Comparison of ENCODE assay signal across 25 cellular contexts in the genomic region with DNA sequence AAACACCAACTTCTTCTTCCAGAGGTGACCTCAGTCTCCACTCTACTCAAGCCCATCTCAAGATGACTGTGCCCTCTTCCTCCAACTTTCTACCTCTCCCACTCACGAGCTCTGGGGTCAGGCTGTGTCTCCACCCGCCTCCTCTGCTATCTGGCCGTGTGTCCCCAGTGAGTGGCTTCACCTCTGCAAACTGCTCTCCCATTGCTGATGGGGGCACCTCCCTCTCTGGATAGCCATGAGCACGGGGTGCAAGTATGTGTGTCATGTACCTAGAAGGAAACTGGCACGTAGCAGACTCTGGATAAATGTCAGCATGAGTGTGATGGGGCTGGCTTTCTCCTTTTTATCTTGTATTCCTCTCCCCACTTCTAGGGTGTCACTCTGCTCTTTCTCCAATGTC. TPM values are rescaled to one million over a fixed set of nuclear protein-coding genes. Genes with fewer than 3 reads are reported as not detected.
DNase-seq lines count a peak whose midpoint lies in the region; ATAC-seq and TF ChIP-seq lines count a peak whose summit lies in the region.
"Had no signal": no experiment of that assay in that cellular context is flagged by ENCODE, and none has a peak within 500 bp of the region (broad histone marks: within the 10 kb centered on the region; RNA-seq: fewer than 3 reads in every experiment).

No MANE protein-coding gene starts in this region.

- H3K9me3 Mint-ChIP-seq in activated naive CD4-positive, alpha-beta T cell treated with anti-CD3 and anti-CD28 coated beads, Interleukin-2, amount 50 U/mL, for 24 hours = no peaks in the 10 kb centered on the region
- H3K9me3 Mint-ChIP-seq in chondrocyte (ENCODE audit: low read depth) = peaks cover 13% of the 10 kb centered on the region

- TF ChIP-seq CTCF in chondrocyte (IDR thresholded peaks at IDR 0.05) (no peak), lower lobe of right lung (IDR thresholded peaks at IDR 0.05) (no peak)

- no peaks in the 10 kb centered on the region for H3K27me3 Mint-ChIP-seq in activated naive CD4-positive, alpha-beta T cell treated with anti-CD3 and anti-CD28 coated beads, Interleukin-2, amount 50 U/mL, for 24 hours
- H3K27me3 Mint-ChIP-seq in chondrocyte (ENCODE audit: low read depth) = peaks cover 12% of the 10 kb centered on the region

- no peak for ATAC-seq in lower lobe of right lung
- ATAC-seq in aorta (ENCODE audit: low FRiP score) = no peak
- no peak for ATAC-seq in HG02571 (IDR thresholded peaks at IDR 0.05; ENCODE audit: unreplicated experiment)
- ATAC-seq: GM23338 had no signal

- peaks cover 31% of the 10 kb centered on the region for H3K4me1 Mint-ChIP-seq in activated naive CD4-positive, alpha-beta T cell treated with anti-CD3 and anti-CD28 coated beads, Interleukin-2, amount 50 U/mL, for 24 hours
- H3K4me1 Mint-ChIP-seq in chondrocyte (ENCODE audit: low read depth) = peaks cover 19% of the 10 kb centered on the region

- H3K36me3 ChIP-seq in lower lobe of right lung (no peaks in the 10 kb centered on the region), aorta (ENCODE audit: control insufficient read depth in 1 of 2, insufficient read depth in 2 of 2, low read length in 1 of 2) (no peaks in the 10 kb centered on the region)
- H3K36me3 ChIP-seq: BE2C, Peyer's patch had no signal

- DNase-seq in activated naive CD4-positive, alpha-beta T cell treated with Interleukin-2 at 50 U/mL for 16 hours = no peak
- DNase-seq in chondrocyte (ENCODE audit: low spot score) (peak; percentile 39), lower lobe of right lung (peak; percentile 4), aorta (peak; percentile 5 to 13), RPMI8226 (no peak)
- DNase-seq: BE2C; CD4-positive, CD25-positive, alpha-beta regulatory T cell; EL; GF-D8; HCEC 1CT; NCI-H1105; NCI-H2081; NCI-H2171; NCI-H345; NCI-H524; NCI-H82; Right ventricle myocardium superior had no signal

- peaks cover 1% of the 10 kb centered on the region for H3K36me3 Mint-ChIP-seq in activated naive CD4-positive, alpha-beta T cell treated with anti-CD3 and anti-CD28 coated beads, Interleukin-2, amount 50 U/mL, for 24 hours
- peaks cover 4% of the 10 kb centered on the region for H3K36me3 Mint-ChIP-seq in chondrocyte (ENCODE audit: low read depth)
- H3K36me3 Mint-ChIP-seq: CD4-positive, CD25-positive, alpha-beta regulatory T cell had no signal

- H3K4me1 ChIP-seq in lower lobe of right lung = peaks cover 17% of the 10 kb centered on the region
- H3K4me1 ChIP-seq in aorta (ENCODE audit: control insufficient read depth in 1 of 2, insufficient read depth in 2 of 2, low read length in 2 of 2) = no peaks in the 10 kb centered on the region

- H3K27me3 ChIP-seq in lower lobe of right lung (ENCODE audit: low read depth) = peaks cover 31% of the 10 kb centered on the region
- no peaks in the 10 kb centered on the region for H3K27me3 ChIP-seq in aorta (ENCODE audit: control insufficient read depth in 1 of 2, insufficient read depth in 2 of 2, low read length in 1 of 2)
- H3K27me3 ChIP-seq: BE2C had no signal

- 65 to 70% methylated on average over 5 of the region's 5 CpGs for WGBS in aorta, 2 donors

- H3K9me3 ChIP-seq in lower lobe of right lung = peaks cover 6% of the 10 kb centered on the region
- peaks cover 15% of the 10 kb centered on the region for H3K9me3 ChIP-seq in aorta (ENCODE audit: control insufficient read depth, low read length)

- intact Hi-C loops in lower lobe of right lung (cut with DNase I) = no loop called here
- intact Hi-C loops in aorta (cut with DNase I) = no loop called here

- no peak overlapping the region for H3K4me3 Mint-ChIP-seq in activated naive CD4-positive, alpha-beta T cell treated with anti-CD3 and anti-CD28 coated beads, Interleukin-2, amount 50 U/mL, for 24 hours
- H3K4me3 Mint-ChIP-seq in chondrocyte (ENCODE audit: unreplicated experiment) = no peak overlapping the region
- H3K4me3 Mint-ChIP-seq: GM23338 had no signal

- peak overlapping the region; percentile 25 for H3K27ac Mint-ChIP-seq in activated naive CD4-positive, alpha-beta T cell treated with anti-CD3 and anti-CD28 coated beads, Interleukin-2, amount 50 U/mL, for 24 hours
- no peak overlapping the region for H3K27ac Mint-ChIP-seq in chondrocyte (ENCODE audit: unreplicated experiment)
- H3K27ac Mint-ChIP-seq: GM23338 had no signal

- H3K27ac ChIP-seq in lower lobe of right lung = no peak overlapping the region
- H3K27ac ChIP-seq in aorta (ENCODE audit: low read depth in 1 of 2, low read length in 2 of 2) = no peak overlapping the region
- H3K27ac ChIP-seq: KMS-11, Peyer's patch had no signal

- H3K4me3 ChIP-seq in lower lobe of right lung (no peak overlapping the region), aorta (ENCODE audit: low read length in 2 of 2) (no peak overlapping the region)
- H3K4me3 ChIP-seq: GM23338, Peyer's patch had no signal

RNA-seq across cellular contexts. Expression of gene RAC2, which starts 18.3 kb away (rescaled TPM):
- total RNA-seq in chondrocyte = 0.20 TPM in 1 of 3 replicates, not detected in the others
- total RNA-seq in lower lobe of right lung = 111 TPM
- 10 to 100 TPM; 16.8 to 19.8 TPM for total RNA-seq in aorta
- polyA plus RNA-seq in aorta = 10 to 100 TPM in 1 of 2 donors, 1 to 10 TPM in 1; 3.6 to 14.5 TPM
- total RNA-seq: SK-MEL-5 had no signal

RNA-seq across cellular contexts. Expression of gene CYTH4, which starts 20.0 kb away (rescaled TPM):
- total RNA-seq in chondrocyte (not detected in 3 replicates), lower lobe of right lung (45.4 TPM), aorta (10 to 100 TPM; 28.2 to 68.7 TPM)
- 10 to 100 TPM in 1 of 2 donors, 1 to 10 TPM in 1; 4.5 to 15.9 TPM for polyA plus RNA-seq in aorta
- total RNA-seq: A673, GM23338 had no signal
- polyA plus RNA-seq: GM23338 had no signal

RNA-seq across cellular contexts. Expression of gene SSTR3, which starts 50.1 kb away (rescaled TPM):
- not detected in 3 replicates for total RNA-seq in chondrocyte
- total RNA-seq in lower lobe of right lung = not detected
- total RNA-seq in aorta = not detected
- polyA plus RNA-seq in aorta = not detected
- total RNA-seq: A673, HT1080, Peyer's patch, Right ventricle myocardium superior, SK-MEL-5 had no signal
- polyA plus RNA-seq: GM23338 had no signal

Comparison
In these comparisons a context has a peak if more than half of its experiments do, and no peak if none do; other contexts are left out.
1. DNase-seq: peak in chondrocyte (single experiment), lower lobe of right lung (single experiment) and aorta (2 of 2); none in activated naive CD4-positive, alpha-beta T cell treated with Interleukin-2 at 50 U/mL for 16 hours (single experiment) and RPMI8226 (single experiment).
2. RNA of gene RAC2, which starts 18.3 kb away (total RNA-seq): 111 TPM in lower lobe of right lung (single experiment) and 16.8 to 19.8 TPM in aorta; 0.20 TPM in chondrocyte; every median in the first group is over 10 times any median in the second.
3. RNA of gene CYTH4, which starts 20.0 kb away (total RNA-seq): 28.2 to 68.7 TPM in aorta and 45.4 TPM in lower lobe of right lung (single experiment); not detected in chondrocyte; every median in the first group is over 10 times any median in the second.